In the genomic region with DNA sequence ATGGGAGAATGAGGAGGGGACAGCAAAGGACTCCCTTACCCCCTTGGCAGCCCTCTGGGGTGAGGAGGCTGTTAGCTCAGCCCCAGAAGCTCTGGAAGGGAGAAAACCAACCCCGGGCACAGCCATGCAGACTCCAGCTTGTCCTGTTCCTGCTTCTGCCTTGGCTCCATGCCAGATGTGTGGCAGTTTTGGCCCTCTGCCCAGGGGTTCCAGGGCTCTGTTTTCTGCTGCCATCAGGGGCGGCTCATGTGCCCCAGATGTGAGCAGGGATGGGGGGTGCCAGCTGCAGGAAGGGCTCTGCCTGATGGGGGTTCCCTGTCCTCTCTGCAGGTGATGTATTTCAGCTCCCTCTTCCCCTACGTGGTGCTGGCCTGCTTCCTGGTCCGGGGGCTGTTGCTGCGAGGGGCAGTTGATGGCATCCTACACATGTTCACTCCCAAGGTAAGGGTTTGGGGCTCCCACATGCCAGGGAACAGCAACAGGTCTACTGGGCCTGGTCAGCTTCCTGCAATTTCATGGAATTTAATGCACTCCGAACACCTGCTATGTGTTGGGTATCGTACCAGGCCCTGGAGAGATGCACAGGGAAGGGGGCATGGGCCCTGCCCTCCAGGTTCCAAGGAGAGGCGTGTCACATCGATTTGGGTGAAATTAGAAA, we compare ENCODE assay signal across 14 cellular contexts. TPM values are rescaled to one million over a fixed set of nuclear protein-coding genes. Genes with fewer than 3 reads are reported as not detected.
DNase-seq lines count a peak whose midpoint lies in the region; ATAC-seq, FAIRE-seq and TF ChIP-seq lines count a peak whose summit lies in the region.
"Had no signal": no experiment of that assay in that cellular context is flagged by ENCODE, and none has a peak within 500 bp of the region (broad histone marks: within the 10 kb centered on the region; RNA-seq: fewer than 3 reads in every experiment).

No MANE protein-coding gene starts in this region.

- peak; percentile 74 for DNase-seq in DMS153 treated with DMSO at 0.1 percent for 48 hours (lab: John Stamatoyannopoulos, UW; ENCODE audit: unreplicated experiment)
- peak; percentile 83 for DNase-seq in NCI-H1694 (lab: John Stamatoyannopoulos, UW)
- DNase-seq in left lobe of liver (ENCODE audit: low spot score), result peak; percentile 52
- no peak for DNase-seq in GF-D8 (lab: John Stamatoyannopoulos, UW)
- DNase-seq in hippocampal formation (lab: John Stamatoyannopoulos, UW), result no peak
- DNase-seq in activated CD4-positive, alpha-beta T cell treated with anti-CD3 and anti-CD28 coated beads, Interleukin-2, amount 50 U/mL, for 48 hours, result no peak
- no peak for DNase-seq in kidney
- DNase-seq: activated CD4-positive, alpha-beta T cell treated with anti-CD3 and anti-CD28 coated beads, Interleukin-2, amount 50 U/mL, for 4 hours; amniotic stem cell; CD8-positive, alpha-beta memory T cell had no signal

- no peak overlapping the region for H3K9ac ChIP-seq in kidney (ENCODE audit: low read length in 2 of 2)

- no peak overlapping the region for H3K27ac ChIP-seq in kidney (ENCODE audit: low read depth in 2 of 2, low read length in 2 of 2)

- FAIRE-seq in kidney (lab: Jason Lieb, UNC), result no peak

- intact Hi-C loops in kidney (cut with DNase I), result no loop called here

- no peak overlapping the region for H3K4me3 ChIP-seq in kidney (ENCODE audit: low read length in 2 of 2)
- H3K4me3 ChIP-seq: lung had no signal

- no peaks in the 10 kb centered on the region for H3K36me3 ChIP-seq in kidney (ENCODE audit: control insufficient read depth in 1 of 2, insufficient read depth in 2 of 2, low read length in 2 of 2)

- ATAC-seq in SK-N-SH treated with all-trans-retinoic acid at 6 μM for 48 hours (peak; percentile 73), left lobe of liver (no peak)
- ATAC-seq: Panc1 had no signal

- H3K4me1 ChIP-seq in kidney (ENCODE audit: control insufficient read depth in 1 of 2, insufficient read depth in 1 of 2, low read depth in 1 of 2, low read length in 2 of 2), result peaks cover 3 to 5% of the 10 kb centered on the region in 2 donors

- peaks cover 0 to 4% of the 10 kb centered on the region in 2 donors for H3K9me3 ChIP-seq in kidney (ENCODE audit: control insufficient read depth in 1 of 2, low read length in 2 of 2)

- TF ChIP-seq CTCF in kidney (IDR thresholded peaks at IDR 0.05; ENCODE audit: borderline replicate concordance, extremely low read depth, insufficient read depth), result no peak

TF ChIP-seq in SK-N-SH treated with all-trans-retinoic acid at 6 μM for 48 hours, 23 proteins besides CTCF, POLR2A, EP300 and RAD21:
- peak; percentile 77; the same call in 1 of the 2 replicates for TF ChIP-seq TCF4 (CRISPR knock-in tag; IDR thresholded peaks at IDR 0.05; ENCODE audit: borderline replicate concordance)
- TF ChIP-seq ZNF565 (CRISPR knock-in tag; conservative IDR thresholded peaks at IDR 0.05; ENCODE audit: low read depth), result no peak
- TF ChIP-seq, protein P1, sequence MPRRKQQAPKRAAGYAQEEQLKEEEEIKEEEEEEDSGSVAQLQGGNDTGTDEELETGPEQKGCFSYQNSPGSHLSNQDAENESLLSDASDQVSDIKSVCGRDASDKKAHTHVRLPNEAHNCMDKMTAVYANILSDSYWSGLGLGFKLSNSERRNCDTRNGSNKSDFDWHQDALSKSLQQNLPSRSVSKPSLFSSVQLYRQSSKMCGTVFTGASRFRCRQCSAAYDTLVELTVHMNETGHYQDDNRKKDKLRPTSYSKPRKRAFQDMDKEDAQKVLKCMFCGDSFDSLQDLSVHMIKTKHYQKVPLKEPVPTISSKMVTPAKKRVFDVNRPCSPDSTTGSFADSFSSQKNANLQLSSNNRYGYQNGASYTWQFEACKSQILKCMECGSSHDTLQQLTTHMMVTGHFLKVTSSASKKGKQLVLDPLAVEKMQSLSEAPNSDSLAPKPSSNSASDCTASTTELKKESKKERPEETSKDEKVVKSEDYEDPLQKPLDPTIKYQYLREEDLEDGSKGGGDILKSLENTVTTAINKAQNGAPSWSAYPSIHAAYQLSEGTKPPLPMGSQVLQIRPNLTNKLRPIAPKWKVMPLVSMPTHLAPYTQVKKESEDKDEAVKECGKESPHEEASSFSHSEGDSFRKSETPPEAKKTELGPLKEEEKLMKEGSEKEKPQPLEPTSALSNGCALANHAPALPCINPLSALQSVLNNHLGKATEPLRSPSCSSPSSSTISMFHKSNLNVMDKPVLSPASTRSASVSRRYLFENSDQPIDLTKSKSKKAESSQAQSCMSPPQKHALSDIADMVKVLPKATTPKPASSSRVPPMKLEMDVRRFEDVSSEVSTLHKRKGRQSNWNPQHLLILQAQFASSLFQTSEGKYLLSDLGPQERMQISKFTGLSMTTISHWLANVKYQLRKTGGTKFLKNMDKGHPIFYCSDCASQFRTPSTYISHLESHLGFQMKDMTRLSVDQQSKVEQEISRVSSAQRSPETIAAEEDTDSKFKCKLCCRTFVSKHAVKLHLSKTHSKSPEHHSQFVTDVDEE (CRISPR knock-in tag; IDR thresholded peaks at IDR 0.05), result peak; percentile 71; the same call in 1 of the 2 replicates

RNA-seq across cellular contexts. Expression of a gene that starts 26.1 kb away (rescaled TPM):
- total RNA-seq in left lobe of liver, result not detected
- total RNA-seq in kidney, result 2.3 TPM
- polyA plus RNA-seq in kidney (ENCODE audit: insufficient read depth, low read depth, low replicate concordance), result 1.7 TPM
- total RNA-seq: HT1080 had no signal
- polyA plus RNA-seq: CD8-positive, alpha-beta memory T cell had no signal

RNA-seq across cellular contexts. Expression of a gene that starts 33.7 kb away (rescaled TPM):
- total RNA-seq in left lobe of liver, result 1.8 TPM
- 52.9 TPM for total RNA-seq in kidney
- 12.9 TPM for polyA plus RNA-seq in kidney (ENCODE audit: insufficient read depth, low read depth, low replicate concordance)

Comparison
In these comparisons a context has a peak if more than half of its experiments do, and no peak if none do; other contexts are left out.
1. DNase-seq: peak in DMS153 treated with DMSO at 0.1 percent for 48 hours (single experiment), NCI-H1694 (single experiment) and left lobe of liver (single experiment); none in GF-D8 (single experiment), hippocampal formation (0 of 2), activated CD4-positive, alpha-beta T cell treated with anti-CD3 and anti-CD28 coated beads, Interleukin-2, amount 50 U/mL, for 48 hours (0 of 2) and kidney (single experiment).
2. RNA of a gene that starts 33.7 kb away (total RNA-seq): 52.9 TPM in kidney (single experiment); 1.8 TPM in left lobe of liver (single experiment); every median in the first group is over 10 times any median in the second.